1 cellular context compared by ENCODE assay signal in genomic region chr1:150511551-150511950, GRCh38.
TF ChIP-seq lines count a peak whose summit lies in the region.

No MANE protein-coding gene starts in this region.

TF ChIP-seq in H1, 55 proteins besides CTCF, POLR2A, EP300 and RAD21:
- TF ChIP-seq CREB1 (IDR thresholded peaks at IDR 0.05), result no peak
